ENCODE assay signal across 19 cellular contexts in genomic region chr13:33263976-33264619, GRCh38. TPM values are rescaled to one million over a fixed set of nuclear protein-coding genes. Genes with fewer than 3 reads are reported as not detected.
DNase-seq lines count a peak whose midpoint lies in the region; ATAC-seq and TF ChIP-seq lines count a peak whose summit lies in the region.
"Had no signal": no experiment of that assay in that cellular context is flagged by ENCODE, and none has a peak within 500 bp of the region (broad histone marks: within the 10 kb centered on the region; RNA-seq: fewer than 3 reads in every experiment).

No MANE protein-coding gene starts in this region.

- no peak overlapping the region for H3K23ac ChIP-seq in trophoblast cell (ENCODE audit: low read length)
- H3K23ac ChIP-seq in H9 (ENCODE audit: insufficient read length, low read depth, low read length), result no peak overlapping the region

- H3K18ac ChIP-seq in trophoblast cell (ENCODE audit: low read length), result peak overlapping the region; percentile 4
- no peak overlapping the region for H3K18ac ChIP-seq in H9 (ENCODE audit: insufficient read length, low read depth, low read length)

- no peaks in the 10 kb centered on the region for H3K9me3 Mint-ChIP-seq in H9
- H3K9me3 Mint-ChIP-seq: CD8-positive, alpha-beta memory T cell had no signal

- TF ChIP-seq CTCF in H9 (conservative IDR thresholded peaks at IDR 0.05), result no peak

- H4K20me1 ChIP-seq in H9 (ENCODE audit: control insufficient read depth, insufficient read depth, insufficient read length), result no peaks in the 10 kb centered on the region

- no peak overlapping the region for H4K12ac ChIP-seq in trophoblast cell (ENCODE audit: low read depth, low read length)

- H3K4me1 ChIP-seq in trophoblast cell (ENCODE audit: control insufficient read depth in 1 of 2, insufficient read depth in 2 of 2, low read length in 2 of 2) (peaks cover 3 to 19% of the 10 kb centered on the region in 2 experiments), H9 (ENCODE audit: insufficient read depth, low read length) (peaks cover 7% of the 10 kb centered on the region; the same call in 1 of the 2 replicates)

- intact Hi-C loops in Right ventricle myocardium superior (cut with DNase I) (no loop called here), Right ventricle myocardium inferior (cut with DNase I) (no loop called here)

- no peaks in the 10 kb centered on the region for H3K23me2 ChIP-seq in H9 (ENCODE audit: insufficient read length, low read depth, low read length, poor library complexity, severe bottlenecking)

- H3K4me3 ChIP-seq in trophoblast cell (ENCODE audit: low read depth, low read length), result peak overlapping the region; percentile 21
- H3K4me3 ChIP-seq: Peyer's patch had no signal

- H3K27me3 ChIP-seq in trophoblast cell (ENCODE audit: insufficient read depth, low read length) (no peaks in the 10 kb centered on the region), H9 (ENCODE audit: insufficient read depth, low read length) (no peaks in the 10 kb centered on the region)
- H3K27me3 ChIP-seq: Peyer's patch had no signal

- no peak overlapping the region for H3K56ac ChIP-seq in H9 (ENCODE audit: insufficient read length, low read depth, low read length)

- no peak overlapping the region for H4K91ac ChIP-seq in trophoblast cell (ENCODE audit: low read depth, low read length)
- no peak overlapping the region for H4K91ac ChIP-seq in H9 (ENCODE audit: insufficient read length, low read depth, low read length)

- H2AFZ ChIP-seq in trophoblast cell (ENCODE audit: insufficient read depth, low read length, poor library complexity) (no peak overlapping the region), H9 (ENCODE audit: low read length) (no peak overlapping the region)

- no peaks in the 10 kb centered on the region for H3K36me3 ChIP-seq in trophoblast cell (ENCODE audit: control insufficient read depth in 1 of 2, insufficient read depth in 2 of 2, low read length in 2 of 2)
- H3K36me3 ChIP-seq: Peyer's patch had no signal

- H3K4me3 Mint-ChIP-seq in H9, result no peak overlapping the region
- H3K4me3 Mint-ChIP-seq: CD8-positive, alpha-beta memory T cell had no signal

- H3K14ac ChIP-seq in trophoblast cell (ENCODE audit: low read length) (no peak overlapping the region), H9 (ENCODE audit: insufficient read depth, low read length) (no peak overlapping the region)

- H3K27ac Mint-ChIP-seq in H9, result no peak overlapping the region

- H3K9me3 ChIP-seq in trophoblast cell (ENCODE audit: insufficient read depth, low read depth, low read length) (no peaks in the 10 kb centered on the region), H9 (ENCODE audit: control insufficient read depth, low read depth, low read length) (no peaks in the 10 kb centered on the region)
- H3K9me3 ChIP-seq: Peyer's patch had no signal

- peaks cover 2% of the 10 kb centered on the region for H3K79me1 ChIP-seq in trophoblast cell (ENCODE audit: low read length)
- no peaks in the 10 kb centered on the region for H3K79me1 ChIP-seq in H9 (ENCODE audit: insufficient read depth, low read depth, low read length, poor library complexity, severe bottlenecking)

- H2BK5ac ChIP-seq in trophoblast cell (ENCODE audit: low read depth, low read length, poor library complexity) (no peak overlapping the region), H9 (ENCODE audit: insufficient read length, low read length) (no peak overlapping the region)

- H3K9ac ChIP-seq in trophoblast cell (ENCODE audit: low read length), result no peak overlapping the region
- H3K9ac ChIP-seq in H9 (ENCODE audit: extremely low read depth, insufficient read length, low read length), result no peak overlapping the region

- no CpG with 5 or more reads among the region's 5 CpGs for WGBS in trophoblast cell (ENCODE audit: extremely low coverage, insufficient coverage, insufficient read length)
- no CpG with 5 or more reads among the region's 5 CpGs for WGBS in H9 (ENCODE audit: extremely low coverage, insufficient read length, low lambda C conversion rate)

- H3K4ac ChIP-seq in trophoblast cell (ENCODE audit: low read depth, low read length) (no peak overlapping the region), H9 (ENCODE audit: low read depth, low read length) (no peak overlapping the region)

- peaks cover 0 to 1% (median 0%) of the 10 kb centered on the region in 3 experiments; a peak in 1 of 7 replicates for H3K36me3 Mint-ChIP-seq in H9 (ENCODE audit: insufficient read depth in 1 of 3, low read depth in 3 of 3)
- H3K36me3 Mint-ChIP-seq: CD8-positive, alpha-beta memory T cell had no signal

- H4K8ac ChIP-seq in trophoblast cell (ENCODE audit: low read depth, low read length), result no peak overlapping the region
- no peak overlapping the region for H4K8ac ChIP-seq in H9 (replicated peaks; ENCODE audit: insufficient read length, low read depth, low read length)

- H3K27ac ChIP-seq in trophoblast cell (ENCODE audit: low read depth, low read length) (no peak overlapping the region), H9 (ENCODE audit: insufficient read length, low read depth, low read length) (no peak overlapping the region)

- ATAC-seq in Right ventricle myocardium superior (ENCODE audit: poor library complexity), result peak; percentile 6
- ATAC-seq in Right ventricle myocardium inferior, result no peak

- H2AK5ac ChIP-seq in trophoblast cell (ENCODE audit: low read length), result no peak overlapping the region
- H2AK5ac ChIP-seq in H9 (ENCODE audit: insufficient read length, low read length), result no peak overlapping the region

- no peak overlapping the region for H2BK120ac ChIP-seq in trophoblast cell (ENCODE audit: insufficient read depth, low read length, poor library complexity)
- no peak overlapping the region for H2BK120ac ChIP-seq in H9 (ENCODE audit: low read depth, low read length, poor library complexity, severe bottlenecking)

- no peak overlapping the region for H4K5ac ChIP-seq in H9 (ENCODE audit: insufficient read length, low read depth, low read length)

- H2BK15ac ChIP-seq in H9 (ENCODE audit: low read depth, low read length), result no peak overlapping the region

- H3K79me2 ChIP-seq in trophoblast cell (ENCODE audit: control insufficient read depth, insufficient read depth, low read length, poor library complexity) (no peaks in the 10 kb centered on the region), H9 (ENCODE audit: insufficient read depth, low read length) (no peaks in the 10 kb centered on the region)

- H3K27me3 Mint-ChIP-seq in H9 (ENCODE audit: low read depth), result no peaks in the 10 kb centered on the region

- H2BK20ac ChIP-seq in H9 (ENCODE audit: low read depth, low read length, poor library complexity, severe bottlenecking), result no peak overlapping the region

- DNase-seq in Right ventricle myocardium superior (no peak), Right ventricle myocardium inferior (ENCODE audit: missing footprints) (no peak), glomerular visceral epithelial cell (ENCODE audit: extremely low spot score) (peak; percentile 71), trophoblast cell (no peak), GDM1 (lab: John Stamatoyannopoulos, UW) (no peak), H9 (no peak)
- no peak for DNase-seq in activated CD4-positive, alpha-beta T cell treated with anti-CD3 and anti-CD28 coated beads, Interleukin-2, amount 50 U/mL, for 48 hours
- DNase-seq in activated CD8-positive, alpha-beta memory T cell treated with anti-CD3 and anti-CD28 coated beads, Interleukin-2, amount 50 U/mL, for 4 hours, result no peak
- DNase-seq: 8988T; activated CD4-positive, alpha-beta T cell treated with anti-CD3 and anti-CD28 coated beads for 48 hours; activated T-cell treated with anti-CD3 and anti-CD28 coated beads, Interleukin-2, amount 50 U/mL, for 48 hours; CD8-positive, alpha-beta memory T cell; cortex of kidney; NCI-H1694 treated with DMSO at 0.1 percent for 48 hours; NCI-H526 treated with DMSO at 0.1 percent for 48 hours; posterior cingulate gyrus; stimulated activated CD4-positive, alpha-beta T cell treated with anti-CD3 and anti-CD28 coated beads, Interleukin-1b, Interleukin-23, amount 100 ng/mL, for 48 hours; stimulated activated CD8-positive, alpha-beta memory T cell treated with anti-CD3 and anti-CD28 coated beads, Interleukin-4, amount 100 ng/mL, for 48 hours had no signal

- H3K4me1 Mint-ChIP-seq in H9, result peaks cover 22 to 38% of the 10 kb centered on the region in 2 experiments
- H3K4me1 Mint-ChIP-seq: CD8-positive, alpha-beta memory T cell had no signal

- H2BK12ac ChIP-seq in trophoblast cell (ENCODE audit: low read length) (no peak overlapping the region), H9 (ENCODE audit: insufficient read length, low read depth, low read length) (no peak overlapping the region)

- H3K4me2 ChIP-seq in trophoblast cell (ENCODE audit: low read length) (no peak overlapping the region), H9 (ENCODE audit: insufficient read depth, insufficient read length, low read length) (no peak overlapping the region)

- H3T11ph ChIP-seq in H9 (ENCODE audit: low read length), result no peak overlapping the region

RNA-seq across cellular contexts. Expression of gene STARD13, which starts 21.5 kb away (rescaled TPM):
- total RNA-seq in Right ventricle myocardium superior (36.4 TPM), Right ventricle myocardium inferior (36.4 TPM), H9 (2021) (2.1 and 2.7 TPM in 2 replicates)
- 3.3 and 3.6 TPM in 2 replicates for polyA plus RNA-seq in trophoblast cell (2013)
- polyA plus RNA-seq: CD8-positive, alpha-beta memory T cell had no signal

Comparison
In these comparisons a context has a peak if more than half of its experiments do, and no peak if none do; other contexts are left out.
1. RNA of gene STARD13, which starts 21.5 kb away (total RNA-seq): 36.4 TPM in Right ventricle myocardium superior (single experiment) and 36.4 TPM in Right ventricle myocardium inferior (single experiment); 2.1 to 2.7 TPM in H9; every median in the first group is over 10 times any median in the second.